ENCODE assay signal across 9 cellular contexts in the genomic region with DNA sequence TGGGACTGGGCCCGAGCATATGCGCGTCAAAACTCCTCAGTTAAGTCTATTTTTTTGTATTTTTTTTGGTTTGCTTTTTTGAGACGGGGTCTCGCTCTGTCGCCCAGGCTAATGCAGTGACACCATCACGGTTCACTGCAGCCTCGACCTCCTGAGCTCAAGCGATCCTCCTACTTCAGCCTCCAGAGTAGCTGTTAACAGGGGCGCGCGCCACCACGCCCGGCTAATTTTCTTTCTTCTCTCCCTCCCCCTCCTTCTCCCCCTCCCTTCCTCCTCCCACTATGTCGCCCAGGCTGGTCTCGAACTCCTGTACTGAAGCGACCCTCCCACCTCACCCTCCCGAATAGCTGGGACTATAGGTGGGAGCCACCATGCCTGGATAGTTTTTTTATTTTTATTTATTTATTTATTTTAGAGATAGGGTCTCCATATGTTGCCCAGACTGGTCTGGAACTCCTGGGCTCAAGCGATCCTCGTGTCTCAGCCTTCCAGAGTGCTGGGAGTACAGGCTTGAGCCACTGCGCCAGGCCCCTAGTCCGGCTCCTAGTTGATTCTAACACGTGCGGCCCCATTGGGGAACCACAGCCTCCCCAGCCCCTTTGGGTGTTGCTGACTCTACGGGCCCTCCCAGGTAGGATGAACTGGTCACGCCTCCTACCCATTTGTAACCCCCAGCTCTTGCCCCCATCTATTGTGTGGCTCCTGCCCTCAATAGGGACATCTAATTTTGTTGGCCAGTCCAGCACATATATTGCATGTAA. TPM values are rescaled to one million over a fixed set of nuclear protein-coding genes. Genes with fewer than 3 reads are reported as not detected.
DNase-seq lines count a peak whose midpoint lies in the region; ATAC-seq, FAIRE-seq and TF ChIP-seq lines count a peak whose summit lies in the region.
"Had no signal": no experiment of that assay in that cellular context is flagged by ENCODE, and none has a peak within 500 bp of the region (broad histone marks: within the 10 kb centered on the region; RNA-seq: fewer than 3 reads in every experiment).

No MANE protein-coding gene starts in this region.

- no peak for TF ChIP-seq CTCF in astrocyte (IDR thresholded peaks at IDR 0.05; ENCODE audit: insufficient read depth, low read depth, low read length)
- no peak for TF ChIP-seq CTCF in HepG2 (CRISPR knock-in tag; IDR thresholded peaks at IDR 0.05)
- no peak for TF ChIP-seq CTCF in thoracic aorta (IDR thresholded peaks at IDR 0.05)

- no peaks in the 10 kb centered on the region for H3K36me3 ChIP-seq in astrocyte (ENCODE audit: insufficient read depth, low read length)
- H3K36me3 ChIP-seq in HepG2 (replicated peaks in 1 of 2; ENCODE audit: control insufficient read depth in 1 of 2, insufficient read depth in 2 of 2, low read length in 2 of 2), result no peaks in the 10 kb centered on the region
- H3K36me3 ChIP-seq in thoracic aorta, result no peaks in the 10 kb centered on the region

- WGBS in HepG2 (ENCODE audit: low lambda C conversion rate), result 31% methylated on average over 26 of the region's 26 CpGs

- H3K4me3 ChIP-seq in astrocyte (ENCODE audit: insufficient read depth, low read depth, low read length) (peak overlapping the region; percentile 79), HepG2 (replicated peaks in 1 of 3; ENCODE audit: insufficient read depth in 1 of 3, low read depth in 2 of 3, low read length in 3 of 3) (peak overlapping the region; percentile 56 to 81 (median 74)), thoracic aorta (peak overlapping the region; percentile 83)

- intact Hi-C loops in activated CD4-positive, alpha-beta T cell treated with anti-CD3 and anti-CD28 coated beads, Interleukin-2, amount 10 ng/mL, durations not matched to agents 24 days and 14 days (cut with micrococcal nuclease), result loop anchor here (1.0 to 2.0 kb wide), 8 partner anchors 19 to 199 kb away; a partner anchor contains a TSS
- intact Hi-C loops in HepG2 (cut with micrococcal nuclease; ENCODE audit: unreplicated experiment), result loop anchor here (2.0 kb wide), 1 partner anchor 19 kb away; a partner anchor contains a TSS

- ATAC-seq in HepG2 (no peak), thoracic aorta (ENCODE audit: insufficient number of reproducible peaks, low FRiP score, low read depth) (no peak), GM21390 (IDR thresholded peaks at IDR 0.05; ENCODE audit: unreplicated experiment) (no peak)

- POLR2A ChIA-PET in HepG2 (lab: Yijun Ruan, JAX), result interaction anchor here (0.5 to 1.6 kb wide), 5 partner anchors 19 to 138 kb away, joined by 3 to 8 read pairs (median 4); a partner anchor contains a TSS

- DNase-seq in activated CD4-positive, alpha-beta T cell treated with anti-CD3 and anti-CD28 coated beads, Interleukin-2, amount 10 ng/mL, durations not matched to agents 24 days and 14 days, result peak; percentile 64
- DNase-seq in activated CD4-positive, alpha-beta T cell treated with anti-CD3 and anti-CD28 coated beads, Interleukin-2, amount 50 U/mL, for 48 hours, result no peak
- no peak for DNase-seq in astrocyte (ENCODE audit: low read depth)
- no peak for DNase-seq in HepG2 (ENCODE audit: low spot score)
- no peak for DNase-seq in thoracic aorta (ENCODE audit: low spot score)
- DNase-seq in H4 (ENCODE audit: low spot score), result no peak
- DNase-seq in NCI-H524 treated with DMSO at 0.1 percent for 48 hours (lab: John Stamatoyannopoulos, UW), result no peak

- H3K9ac ChIP-seq in astrocyte (ENCODE audit: low read length) (peak overlapping the region; percentile 86), HepG2 (ENCODE audit: insufficient read depth, low read depth, low read length) (peak overlapping the region; percentile 84)

- H3K27me3 ChIP-seq in astrocyte (ENCODE audit: insufficient read depth, low read length) (no peaks in the 10 kb centered on the region), HepG2 (ENCODE audit: control insufficient read depth in 1 of 2, insufficient read depth in 2 of 2, low read length in 2 of 2) (no peaks in the 10 kb centered on the region), thoracic aorta (replicated peaks; ENCODE audit: insufficient read depth) (no peaks in the 10 kb centered on the region)

- H3K27ac ChIP-seq in astrocyte (ENCODE audit: low read depth, low read length) (peak overlapping the region; percentile 84), HepG2 (ENCODE audit: extremely low read length, insufficient read depth, low read length) (peak overlapping the region; percentile 86), thoracic aorta (peak overlapping the region; percentile 79 to 81)

- in situ Hi-C loops in HepG2 (cut with HindIII; ENCODE audit: extremely low pct_ligation_motif_present, low pct_unique_long_range_greater_than_20kb), result no loop called here

- H2AFZ ChIP-seq in astrocyte (ENCODE audit: low read depth, low read length), result no peak overlapping the region
- no peak overlapping the region for H2AFZ ChIP-seq in HepG2 (ENCODE audit: low read length)

- H3K9me3 ChIP-seq in astrocyte (ENCODE audit: insufficient read depth, low read depth, low read length), result no peaks in the 10 kb centered on the region
- no peaks in the 10 kb centered on the region for H3K9me3 ChIP-seq in HepG2 (ENCODE audit: low read length)
- no peaks in the 10 kb centered on the region for H3K9me3 ChIP-seq in thoracic aorta

- TF ChIP-seq EP300 in HepG2 (IDR thresholded peaks at IDR 0.05; ENCODE audit: low read depth in 2 of 2, low read length in 2 of 2), result no peak
- TF ChIP-seq EP300 in HepG2 (CRISPR knock-in tag; IDR thresholded peaks at IDR 0.05; ENCODE audit: borderline replicate concordance), result no peak

- BruUV-seq in HepG2 (replicated peaks; lab: Mats Ljungman, UMichigan), result no TSS peak

- H3K4me2 ChIP-seq in astrocyte (ENCODE audit: low read length), result peak overlapping the region; percentile 88
- H3K4me2 ChIP-seq in HepG2 (ENCODE audit: low read depth, low read length), result peak overlapping the region; percentile 100

- TF ChIP-seq POLR2A in HepG2 (IDR thresholded peaks at IDR 0.05; ENCODE audit: insufficient read depth in 1 of 2, low read depth in 2 of 2, low read length in 2 of 2), result no peak

- H3K27ac Mint-ChIP-seq in activated CD4-positive, alpha-beta T cell treated with anti-CD3 and anti-CD28 coated beads, Interleukin-2, amount 10 ng/mL, durations not matched to agents 24 days and 14 days, result peak overlapping the region; percentile 94
- H3K27ac Mint-ChIP-seq in astrocyte (ENCODE audit: unreplicated experiment), result peak overlapping the region; percentile 89

- H3K79me2 ChIP-seq in astrocyte (ENCODE audit: insufficient read depth, low read length) (peaks cover 29% of the 10 kb centered on the region), HepG2 (ENCODE audit: insufficient read depth, low read length) (peaks cover 8% of the 10 kb centered on the region)

- no peak for TF ChIP-seq RAD21 in HepG2 (CRISPR knock-in tag; IDR thresholded peaks at IDR 0.05)

- H3K4me1 ChIP-seq in astrocyte (ENCODE audit: insufficient read depth, low read length) (peaks cover 20% of the 10 kb centered on the region), HepG2 (ENCODE audit: insufficient read depth, low read length) (peaks cover 32% of the 10 kb centered on the region), thoracic aorta (ENCODE audit: control insufficient read depth in 1 of 2, low read depth in 2 of 2) (peaks cover 20 to 30% of the 10 kb centered on the region in 2 donors)

- no peaks in the 10 kb centered on the region for H3K9me3 Mint-ChIP-seq in activated CD4-positive, alpha-beta T cell treated with anti-CD3 and anti-CD28 coated beads, Interleukin-2, amount 10 ng/mL, durations not matched to agents 24 days and 14 days
- H3K9me3 Mint-ChIP-seq in astrocyte (ENCODE audit: unreplicated experiment), result no peaks in the 10 kb centered on the region

- H3K27me3 Mint-ChIP-seq in activated CD4-positive, alpha-beta T cell treated with anti-CD3 and anti-CD28 coated beads, Interleukin-2, amount 10 ng/mL, durations not matched to agents 24 days and 14 days, result no peaks in the 10 kb centered on the region
- H3K27me3 Mint-ChIP-seq in astrocyte (ENCODE audit: low read depth, unreplicated experiment), result no peaks in the 10 kb centered on the region

- no peaks in the 10 kb centered on the region for H4K20me1 ChIP-seq in astrocyte (ENCODE audit: insufficient read depth, low read length)
- H4K20me1 ChIP-seq in HepG2 (ENCODE audit: insufficient read depth, low read length), result no peaks in the 10 kb centered on the region

- H3K4me3 Mint-ChIP-seq in activated CD4-positive, alpha-beta T cell treated with anti-CD3 and anti-CD28 coated beads, Interleukin-2, amount 10 ng/mL, durations not matched to agents 24 days and 14 days, result peak overlapping the region; percentile 97
- H3K4me3 Mint-ChIP-seq in astrocyte (ENCODE audit: unreplicated experiment), result peak overlapping the region; percentile 92

- CTCF ChIA-PET in HepG2 (lab: Yijun Ruan, JAX; ENCODE audit: low intra/inter-chr PET ratio, low total read pairs), result no interaction called here

- H3K4me1 Mint-ChIP-seq in activated CD4-positive, alpha-beta T cell treated with anti-CD3 and anti-CD28 coated beads, Interleukin-2, amount 10 ng/mL, durations not matched to agents 24 days and 14 days, result peaks cover 21% of the 10 kb centered on the region
- H3K4me1 Mint-ChIP-seq in astrocyte (ENCODE audit: low read depth, unreplicated experiment), result peaks cover 12% of the 10 kb centered on the region

- FAIRE-seq in astrocyte (lab: Jason Lieb, UNC) (no peak), HepG2 (lab: Jason Lieb, UNC) (no peak)

- H3K36me3 Mint-ChIP-seq in activated CD4-positive, alpha-beta T cell treated with anti-CD3 and anti-CD28 coated beads, Interleukin-2, amount 10 ng/mL, durations not matched to agents 24 days and 14 days (ENCODE audit: low read depth), result peaks cover 5% of the 10 kb centered on the region
- no peaks in the 10 kb centered on the region for H3K36me3 Mint-ChIP-seq in astrocyte (ENCODE audit: low read depth, unreplicated experiment)

RNA-seq across cellular contexts. Expression of a gene that starts 0.8 kb away (rescaled TPM):
- total RNA-seq in activated CD4-positive, alpha-beta T cell treated with anti-CD3 and anti-CD28 coated beads, Interleukin-2, amount 10 ng/mL, durations not matched to agents 24 days and 14 days, result 0.89 and 1.1 TPM in 2 replicates
- total RNA-seq in astrocyte (2.4 and 2.9 TPM in 2 replicates), HepG2 (2016; rRNA removed; fragmentation: Illumina TruSeq; extraction: Trizol) (0.73 and 1.3 TPM in 2 replicates), thoracic aorta (1 to 10 TPM; 1.6 to 3.9 TPM)
- total RNA-seq in HepG2 (2016; cell fraction: cytosol; rRNA removed; fragmentation: Illumina TruSeq; extraction: Trizol; ENCODE audit: low read depth), result 0.71 and 0.79 TPM in 2 replicates
- total RNA-seq in HepG2 (2016; cell fraction: insoluble cytoplasmic fraction; rRNA removed; fragmentation: Illumina TruSeq; extraction: Trizol), result 0.68 and 1.8 TPM in 2 replicates
- total RNA-seq in HepG2 (2016; cell fraction: membrane; rRNA removed; fragmentation: Illumina TruSeq; extraction: Trizol), result 1.5 and 2.2 TPM in 2 replicates
- total RNA-seq in HepG2 (2016; cell fraction: nucleus; rRNA removed; fragmentation: Illumina TruSeq; extraction: Trizol), result 1.0 and 1.6 TPM in 2 replicates
- 0.29 and 0.69 TPM in 2 replicates for polyA plus RNA-seq in HepG2 (2011; rRNA removed)
- polyA plus RNA-seq in HepG2 (2011; cell fraction: cytosol; rRNA removed), result 0.37 and 0.87 TPM in 2 replicates
- 1.6 TPM in 2 replicates for polyA plus RNA-seq in HepG2 (2011; cell fraction: nucleus; rRNA removed)
- polyA plus RNA-seq in HepG2 (2012), result 0.47 and 0.56 TPM in 2 replicates
- 0.55 and 0.72 TPM in 2 replicates for polyA plus RNA-seq in HepG2 (2016; cell fraction: cytosol; fragmentation: Illumina TruSeq; extraction: Trizol; ENCODE audit: low read depth)
- 0.70 and 0.97 TPM in 2 replicates for polyA plus RNA-seq in HepG2 (2016; cell fraction: insoluble cytoplasmic fraction; fragmentation: Illumina TruSeq; extraction: Trizol; ENCODE audit: low read depth)
- 0.61 and 0.99 TPM in 2 replicates for polyA plus RNA-seq in HepG2 (2016; cell fraction: membrane; fragmentation: Illumina TruSeq; extraction: Trizol; ENCODE audit: low read depth)
- 0.38 and 1.3 TPM in 2 replicates for polyA plus RNA-seq in HepG2 (2016; cell fraction: nucleus; fragmentation: Illumina TruSeq; extraction: Trizol; ENCODE audit: insufficient read depth, low read depth)
- 0.47 and 1.0 TPM in 2 replicates for polyA minus RNA-seq in HepG2 (2011; rRNA and poly(A)+ RNA removed; ENCODE audit: low replicate concordance)
- polyA minus RNA-seq in HepG2 (2011; cell fraction: cytosol; rRNA and poly(A)+ RNA removed), result 0.44 and 0.69 TPM in 2 replicates
- 0.25 and 0.90 TPM in 2 replicates for polyA minus RNA-seq in HepG2 (2011; cell fraction: nucleus; rRNA and poly(A)+ RNA removed)
- total RNA-seq in H4 (2014; rRNA removed; shearing (Covaris generic)), result 1.4 and 1.9 TPM in 2 replicates

RNA-seq across cellular contexts. Expression of a gene that starts 5.4 kb away (rescaled TPM):
- 1,286 and 1,288 TPM in 2 replicates for total RNA-seq in activated CD4-positive, alpha-beta T cell treated with anti-CD3 and anti-CD28 coated beads, Interleukin-2, amount 10 ng/mL, durations not matched to agents 24 days and 14 days
- total RNA-seq in astrocyte (793 and 891 TPM in 2 replicates), HepG2 (2016; rRNA removed; fragmentation: Illumina TruSeq; extraction: Trizol) (1,544 and 1,715 TPM in 2 replicates), thoracic aorta (100 to 1,000 TPM; 747 to 789 TPM)
- total RNA-seq in HepG2 (2016; cell fraction: cytosol; rRNA removed; fragmentation: Illumina TruSeq; extraction: Trizol; ENCODE audit: low read depth), result 2,017 and 2,110 TPM in 2 replicates
- 1,517 and 1,921 TPM in 2 replicates for total RNA-seq in HepG2 (2016; cell fraction: insoluble cytoplasmic fraction; rRNA removed; fragmentation: Illumina TruSeq; extraction: Trizol)
- total RNA-seq in HepG2 (2016; cell fraction: membrane; rRNA removed; fragmentation: Illumina TruSeq; extraction: Trizol), result 2,939 and 3,145 TPM in 2 replicates
- total RNA-seq in HepG2 (2016; cell fraction: nucleus; rRNA removed; fragmentation: Illumina TruSeq; extraction: Trizol), result 614 and 724 TPM in 2 replicates
- 4,145 and 4,408 TPM in 2 replicates for polyA plus RNA-seq in HepG2 (2011; rRNA removed)
- polyA plus RNA-seq in HepG2 (2011; cell fraction: cytosol; rRNA removed), result 3,539 and 5,584 TPM in 2 replicates
- polyA plus RNA-seq in HepG2 (2011; cell fraction: nucleus; rRNA removed), result 1,780 and 1,928 TPM in 2 replicates
- polyA plus RNA-seq in HepG2 (2012), result 1,706 and 1,819 TPM in 2 replicates
- 2,310 and 2,596 TPM in 2 replicates for polyA plus RNA-seq in HepG2 (2016; cell fraction: cytosol; fragmentation: Illumina TruSeq; extraction: Trizol; ENCODE audit: low read depth)
- 1,782 and 1,827 TPM in 2 replicates for polyA plus RNA-seq in HepG2 (2016; cell fraction: insoluble cytoplasmic fraction; fragmentation: Illumina TruSeq; extraction: Trizol; ENCODE audit: low read depth)
- polyA plus RNA-seq in HepG2 (2016; cell fraction: membrane; fragmentation: Illumina TruSeq; extraction: Trizol; ENCODE audit: low read depth), result 3,073 and 3,180 TPM in 2 replicates
- polyA plus RNA-seq in HepG2 (2016; cell fraction: nucleus; fragmentation: Illumina TruSeq; extraction: Trizol; ENCODE audit: insufficient read depth, low read depth), result 1,095 and 1,142 TPM in 2 replicates
- 2,710 and 3,749 TPM in 2 replicates for polyA minus RNA-seq in HepG2 (2011; rRNA and poly(A)+ RNA removed; ENCODE audit: low replicate concordance)
- 541 and 557 TPM in 2 replicates for polyA minus RNA-seq in HepG2 (2011; cell fraction: cytosol; rRNA and poly(A)+ RNA removed)
- 340 and 381 TPM in 2 replicates for polyA minus RNA-seq in HepG2 (2011; cell fraction: nucleus; rRNA and poly(A)+ RNA removed)
- 3,081 and 3,534 TPM in 2 replicates for total RNA-seq in H4 (2014; rRNA removed; shearing (Covaris generic))

RNA-seq across cellular contexts. Expression of a gene that starts 13.8 kb away (rescaled TPM):
- 0.54 and 1.1 TPM in 2 replicates for total RNA-seq in activated CD4-positive, alpha-beta T cell treated with anti-CD3 and anti-CD28 coated beads, Interleukin-2, amount 10 ng/mL, durations not matched to agents 24 days and 14 days
- total RNA-seq in astrocyte (0.36 and 0.41 TPM in 2 replicates), HepG2 (2016; rRNA removed; fragmentation: Illumina TruSeq; extraction: Trizol) (not detected in 2 replicates), thoracic aorta (not detected)
- total RNA-seq in HepG2 (2016; cell fraction: cytosol; rRNA removed; fragmentation: Illumina TruSeq; extraction: Trizol; ENCODE audit: low read depth), result not detected in 2 replicates
- total RNA-seq in HepG2 (2016; cell fraction: insoluble cytoplasmic fraction; rRNA removed; fragmentation: Illumina TruSeq; extraction: Trizol), result not detected in 2 replicates
- total RNA-seq in HepG2 (2016; cell fraction: membrane; rRNA removed; fragmentation: Illumina TruSeq; extraction: Trizol), result not detected in 2 replicates
- total RNA-seq in HepG2 (2016; cell fraction: nucleus; rRNA removed; fragmentation: Illumina TruSeq; extraction: Trizol), result not detected in 2 replicates
- polyA plus RNA-seq in HepG2 (2011; rRNA removed), result not detected in 2 replicates
- not detected in 2 replicates for polyA plus RNA-seq in HepG2 (2011; cell fraction: cytosol; rRNA removed)
- 0.57 and 1.5 TPM in 2 replicates for polyA plus RNA-seq in HepG2 (2011; cell fraction: nucleus; rRNA removed)
- polyA plus RNA-seq in HepG2 (2012), result not detected in 2 replicates
- not detected in 2 replicates for polyA plus RNA-seq in HepG2 (2016; cell fraction: cytosol; fragmentation: Illumina TruSeq; extraction: Trizol; ENCODE audit: low read depth)
- polyA plus RNA-seq in HepG2 (2016; cell fraction: insoluble cytoplasmic fraction; fragmentation: Illumina TruSeq; extraction: Trizol; ENCODE audit: low read depth), result not detected in 2 replicates
- polyA plus RNA-seq in HepG2 (2016; cell fraction: membrane; fragmentation: Illumina TruSeq; extraction: Trizol; ENCODE audit: low read depth), result not detected in 2 replicates
- polyA plus RNA-seq in HepG2 (2016; cell fraction: nucleus; fragmentation: Illumina TruSeq; extraction: Trizol; ENCODE audit: insufficient read depth, low read depth), result not detected in 2 replicates
- 0.80 TPM in 1 of 2 replicates, not detected in the other for polyA minus RNA-seq in HepG2 (2011; rRNA and poly(A)+ RNA removed; ENCODE audit: low replicate concordance)
- not detected in 2 replicates for polyA minus RNA-seq in HepG2 (2011; cell fraction: cytosol; rRNA and poly(A)+ RNA removed)
- 1.5 and 2.4 TPM in 2 replicates for polyA minus RNA-seq in HepG2 (2011; cell fraction: nucleus; rRNA and poly(A)+ RNA removed)
- not detected in 2 replicates for total RNA-seq in H4 (2014; rRNA removed; shearing (Covaris generic))
- total RNA-seq: pulmonary artery endothelial cell had no signal

RNA-seq across cellular contexts. Expression of a gene that starts 19.1 kb away (rescaled TPM):
- total RNA-seq in activated CD4-positive, alpha-beta T cell treated with anti-CD3 and anti-CD28 coated beads, Interleukin-2, amount 10 ng/mL, durations not matched to agents 24 days and 14 days, result 0.79 and 1.1 TPM in 2 replicates
- total RNA-seq in astrocyte (0.43 and 0.55 TPM in 2 replicates), HepG2 (2016; rRNA removed; fragmentation: Illumina TruSeq; extraction: Trizol) (1.1 and 1.9 TPM in 2 replicates), thoracic aorta (1 to 10 TPM in 1 of 2 donors, not detected in 1; 2.3 TPM)
- total RNA-seq in HepG2 (2016; cell fraction: cytosol; rRNA removed; fragmentation: Illumina TruSeq; extraction: Trizol; ENCODE audit: low read depth), result 0.10 and 0.53 TPM in 2 replicates
- 1.4 and 1.9 TPM in 2 replicates for total RNA-seq in HepG2 (2016; cell fraction: insoluble cytoplasmic fraction; rRNA removed; fragmentation: Illumina TruSeq; extraction: Trizol)
- total RNA-seq in HepG2 (2016; cell fraction: membrane; rRNA removed; fragmentation: Illumina TruSeq; extraction: Trizol), result 0.76 and 0.77 TPM in 2 replicates
- total RNA-seq in HepG2 (2016; cell fraction: nucleus; rRNA removed; fragmentation: Illumina TruSeq; extraction: Trizol), result 1.4 and 2.1 TPM in 2 replicates
- 1.5 and 1.8 TPM in 2 replicates for polyA plus RNA-seq in HepG2 (2011; rRNA removed)
- polyA plus RNA-seq in HepG2 (2011; cell fraction: cytosol; rRNA removed), result 0.74 and 1.2 TPM in 2 replicates
- 9.3 and 11.8 TPM in 2 replicates for polyA plus RNA-seq in HepG2 (2011; cell fraction: nucleus; rRNA removed)
- 0.83 and 1.1 TPM in 2 replicates for polyA plus RNA-seq in HepG2 (2012)
- polyA plus RNA-seq in HepG2 (2016; cell fraction: cytosol; fragmentation: Illumina TruSeq; extraction: Trizol; ENCODE audit: low read depth), result 0.10 and 0.16 TPM in 2 replicates
- polyA plus RNA-seq in HepG2 (2016; cell fraction: insoluble cytoplasmic fraction; fragmentation: Illumina TruSeq; extraction: Trizol; ENCODE audit: low read depth), result 0.84 and 1.1 TPM in 2 replicates
- 0.37 and 0.49 TPM in 2 replicates for polyA plus RNA-seq in HepG2 (2016; cell fraction: membrane; fragmentation: Illumina TruSeq; extraction: Trizol; ENCODE audit: low read depth)
- polyA plus RNA-seq in HepG2 (2016; cell fraction: nucleus; fragmentation: Illumina TruSeq; extraction: Trizol; ENCODE audit: insufficient read depth, low read depth), result 3.8 and 4.5 TPM in 2 replicates
- polyA minus RNA-seq in HepG2 (2011; rRNA and poly(A)+ RNA removed; ENCODE audit: low replicate concordance), result 3.8 and 4.0 TPM in 2 replicates
- 0.40 and 0.79 TPM in 2 replicates for polyA minus RNA-seq in HepG2 (2011; cell fraction: cytosol; rRNA and poly(A)+ RNA removed)
- polyA minus RNA-seq in HepG2 (2011; cell fraction: nucleus; rRNA and poly(A)+ RNA removed), result 2.7 and 3.0 TPM in 2 replicates
- 1.6 and 5.1 TPM in 2 replicates for total RNA-seq in H4 (2014; rRNA removed; shearing (Covaris generic))

RNA-seq across cellular contexts. Expression of a gene that starts 26.8 kb away (rescaled TPM):
- 17.4 and 17.7 TPM in 2 replicates for total RNA-seq in activated CD4-positive, alpha-beta T cell treated with anti-CD3 and anti-CD28 coated beads, Interleukin-2, amount 10 ng/mL, durations not matched to agents 24 days and 14 days
- 11.7 and 12.7 TPM in 2 replicates for total RNA-seq in astrocyte
- total RNA-seq in HepG2 (2016; rRNA removed; fragmentation: Illumina TruSeq; extraction: Trizol), result 6.8 and 7.0 TPM in 2 replicates
- total RNA-seq in HepG2 (2016; cell fraction: cytosol; rRNA removed; fragmentation: Illumina TruSeq; extraction: Trizol; ENCODE audit: low read depth), result 2.7 and 3.0 TPM in 2 replicates
- 7.0 and 7.6 TPM in 2 replicates for total RNA-seq in HepG2 (2016; cell fraction: insoluble cytoplasmic fraction; rRNA removed; fragmentation: Illumina TruSeq; extraction: Trizol)
- total RNA-seq in HepG2 (2016; cell fraction: membrane; rRNA removed; fragmentation: Illumina TruSeq; extraction: Trizol), result 5.6 and 7.1 TPM in 2 replicates
- total RNA-seq in HepG2 (2016; cell fraction: nucleus; rRNA removed; fragmentation: Illumina TruSeq; extraction: Trizol), result 4.6 and 6.5 TPM in 2 replicates
- polyA plus RNA-seq in HepG2 (2011; rRNA removed), result 2.4 and 3.3 TPM in 2 replicates
- polyA plus RNA-seq in HepG2 (2011; cell fraction: cytosol; rRNA removed), result 2.2 and 2.4 TPM in 2 replicates
- 2.7 and 3.7 TPM in 2 replicates for polyA plus RNA-seq in HepG2 (2011; cell fraction: nucleus; rRNA removed)
- polyA plus RNA-seq in HepG2 (2012), result 2.1 and 2.6 TPM in 2 replicates
- 1.5 and 2.0 TPM in 2 replicates for polyA plus RNA-seq in HepG2 (2016; cell fraction: cytosol; fragmentation: Illumina TruSeq; extraction: Trizol; ENCODE audit: low read depth)
- 4.1 and 4.8 TPM in 2 replicates for polyA plus RNA-seq in HepG2 (2016; cell fraction: insoluble cytoplasmic fraction; fragmentation: Illumina TruSeq; extraction: Trizol; ENCODE audit: low read depth)
- 2.5 and 4.0 TPM in 2 replicates for polyA plus RNA-seq in HepG2 (2016; cell fraction: membrane; fragmentation: Illumina TruSeq; extraction: Trizol; ENCODE audit: low read depth)
- polyA plus RNA-seq in HepG2 (2016; cell fraction: nucleus; fragmentation: Illumina TruSeq; extraction: Trizol; ENCODE audit: insufficient read depth, low read depth), result 6.0 and 6.2 TPM in 2 replicates
- 5.5 and 35.4 TPM in 2 replicates for polyA minus RNA-seq in HepG2 (2011; rRNA and poly(A)+ RNA removed; ENCODE audit: low replicate concordance)
- 2.7 and 2.9 TPM in 2 replicates for polyA minus RNA-seq in HepG2 (2011; cell fraction: cytosol; rRNA and poly(A)+ RNA removed)
- polyA minus RNA-seq in HepG2 (2011; cell fraction: nucleus; rRNA and poly(A)+ RNA removed), result 4.2 and 4.6 TPM in 2 replicates
- total RNA-seq in thoracic aorta, result 10 to 100 TPM; 18.7 to 31.5 TPM
- total RNA-seq in H4 (2014; rRNA removed; shearing (Covaris generic)), result 15.6 and 23.6 TPM in 2 replicates
